Comparison of ENCODE assay signal across 8 cellular contexts in the genomic region with DNA sequence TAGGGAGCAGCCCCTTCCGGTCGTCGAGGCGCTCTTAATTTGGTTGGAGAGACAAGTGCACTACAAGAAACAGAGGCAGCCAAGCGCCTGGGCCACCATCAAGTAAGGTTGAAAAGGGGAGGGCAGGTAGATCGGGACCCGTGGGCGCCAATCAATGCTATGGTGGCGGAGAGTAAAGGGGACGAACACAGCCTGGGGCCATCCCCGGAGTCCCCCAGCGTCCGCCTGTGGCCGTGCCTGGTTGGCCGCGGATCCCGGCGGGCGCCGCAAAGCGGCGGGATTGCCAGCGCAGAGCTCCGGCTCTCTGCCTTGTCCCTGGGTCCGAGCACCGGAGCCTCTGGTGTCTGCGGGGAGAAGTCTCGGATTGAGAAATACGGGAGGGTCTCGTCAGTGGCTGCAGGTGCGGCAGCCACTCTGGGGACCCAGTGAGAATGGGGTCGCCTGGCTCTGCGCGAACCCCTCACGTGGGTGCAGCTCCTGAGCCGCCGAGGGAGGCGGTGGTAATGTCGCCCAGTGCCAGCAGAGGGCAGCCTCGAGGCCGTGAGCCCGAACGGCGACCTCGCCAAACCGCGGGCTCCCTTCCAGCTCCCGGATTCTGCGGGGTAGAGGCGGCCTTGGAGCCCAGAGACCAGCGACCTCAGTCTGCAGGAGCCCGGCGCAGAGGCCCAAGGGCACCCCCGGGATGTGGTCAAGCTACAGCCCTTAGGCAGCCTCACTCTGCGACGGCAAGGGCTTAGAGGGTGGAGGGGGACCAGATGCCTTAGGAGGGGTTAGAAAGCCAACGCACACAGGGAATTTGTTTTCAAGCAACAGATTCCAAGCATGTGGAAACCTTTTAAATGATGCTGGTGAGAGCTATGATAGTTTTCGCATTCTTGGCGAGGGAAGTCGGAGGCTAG. TPM values are rescaled to one million over a fixed set of nuclear protein-coding genes. Genes with fewer than 3 reads are reported as not detected.
DNase-seq lines count a peak whose midpoint lies in the region; ATAC-seq, FAIRE-seq and TF ChIP-seq lines count a peak whose summit lies in the region.

No MANE protein-coding gene starts in this region.

- H3K36me3 ChIP-seq in colonic mucosa (no peaks in the 10 kb centered on the region), HepG2 (replicated peaks in 1 of 2; ENCODE audit: control insufficient read depth in 1 of 2, insufficient read depth in 2 of 2, low read length in 2 of 2) (no peaks in the 10 kb centered on the region)

- no TSS peak for BruUV-seq in HepG2 (replicated peaks; lab: Mats Ljungman, UMichigan)

- DNase-seq in G401 (ENCODE audit: low spot score) (peak; percentile 52), H4 (ENCODE audit: low spot score) (peak; percentile 61), NCI-H1105 (lab: John Stamatoyannopoulos, UW) (peak; percentile 58), colonic mucosa (peak; percentile 76), HepG2 (ENCODE audit: low spot score) (peak; percentile 27), NCI-H187 treated with DMSO at 0.1 percent for 48 hours (lab: John Stamatoyannopoulos, UW) (no peak)
- peak; percentile 60 to 72 for DNase-seq in activated CD4-positive, alpha-beta T cell treated with anti-CD3 and anti-CD28 coated beads for 24 hours (ENCODE audit: low read depth in 2 of 2)
- DNase-seq in stimulated activated CD4-positive, alpha-beta T cell treated with anti-CD3 and anti-CD28 coated beads, Interleukin-4, amount 100 ng/mL, for 24 hours, result peak; percentile 72

- H3K4me2 ChIP-seq in HepG2 (ENCODE audit: low read depth, low read length), result peak overlapping the region; percentile 93

- FAIRE-seq in HepG2 (lab: Jason Lieb, UNC), result peak; percentile 43

- H3K9ac ChIP-seq in colonic mucosa (ENCODE audit: low read depth in 2 of 2, low read length in 2 of 2), result peak overlapping the region in 1 of 2 donors; percentile 32
- H3K9ac ChIP-seq in HepG2 (ENCODE audit: insufficient read depth, low read depth, low read length), result peak overlapping the region; percentile 37; the same call in 1 of the 2 replicates

- H2AFZ ChIP-seq in HepG2 (ENCODE audit: low read length), result no peak overlapping the region

- in situ Hi-C loops in G401 (cut with HindIII; ENCODE audit: low sequenced_read_pairs) (no loop called here), HepG2 (cut with HindIII; ENCODE audit: extremely low pct_ligation_motif_present, low pct_unique_long_range_greater_than_20kb) (loop anchor here (5.0 kb wide), 3 partner anchors 41 to 391 kb away; no protein-coding TSS in a partner anchor)

- H3K4me1 ChIP-seq in colonic mucosa (peaks cover 17% of the 10 kb centered on the region), HepG2 (ENCODE audit: insufficient read depth, low read length) (peaks cover 37% of the 10 kb centered on the region)

- 8% methylated on average over 18 of the region's 60 CpGs for WGBS in HepG2 (ENCODE audit: low lambda C conversion rate)

- H4K20me1 ChIP-seq in HepG2 (ENCODE audit: insufficient read depth, low read length), result no peaks in the 10 kb centered on the region

- H3K9me3 ChIP-seq in colonic mucosa, result no peaks in the 10 kb centered on the region
- H3K9me3 ChIP-seq in HepG2 (ENCODE audit: low read length), result no peaks in the 10 kb centered on the region

- POLR2A ChIA-PET in HepG2 (lab: Yijun Ruan, JAX), result interaction anchor here (0.8 to 1.4 kb wide), 4 partner anchors 12 to 342 kb away, joined by 3 to 10 read pairs (median 5); partner anchors contain the start of gene CEP70

- peak; percentile 74 for TF ChIP-seq RAD21 in HepG2 (CRISPR knock-in tag; IDR thresholded peaks at IDR 0.05)

- TF ChIP-seq POLR2A in HepG2 (IDR thresholded peaks at IDR 0.05; ENCODE audit: insufficient read depth in 1 of 2, low read depth in 2 of 2, low read length in 2 of 2), result no peak

- H3K27ac ChIP-seq in colonic mucosa (no peak overlapping the region), HepG2 (ENCODE audit: extremely low read length, insufficient read depth, low read length) (no peak overlapping the region)

- H3K4me3 ChIP-seq in colonic mucosa, result peak overlapping the region; percentile 36
- peak overlapping the region; percentile 22 to 71 (median 43) for H3K4me3 ChIP-seq in HepG2 (replicated peaks in 1 of 3; ENCODE audit: insufficient read depth in 1 of 3, low read depth in 2 of 3, low read length in 3 of 3)

- peak; percentile 84 for ATAC-seq in HepG2

- TF ChIP-seq CTCF in colonic mucosa (IDR thresholded peaks at IDR 0.05), result peak; percentile 98
- TF ChIP-seq CTCF in HepG2 (CRISPR knock-in tag; IDR thresholded peaks at IDR 0.05), result peak; percentile 95

- TF ChIP-seq EP300 in HepG2 (IDR thresholded peaks at IDR 0.05; ENCODE audit: low read depth in 2 of 2, low read length in 2 of 2), result no peak
- TF ChIP-seq EP300 in HepG2 (CRISPR knock-in tag; IDR thresholded peaks at IDR 0.05; ENCODE audit: borderline replicate concordance), result no peak

- H3K79me2 ChIP-seq in HepG2 (ENCODE audit: insufficient read depth, low read length), result no peaks in the 10 kb centered on the region

- intact Hi-C loops in colonic mucosa (cut with DNase I) (loop anchor here (5.0 kb wide), 1 partner anchor 519 kb away; no protein-coding TSS in a partner anchor), HepG2 (cut with micrococcal nuclease; ENCODE audit: unreplicated experiment) (loop anchor here (1.0 to 5.0 kb wide), 2 partner anchors 393 to 1306 kb away; no protein-coding TSS in a partner anchor)

- CTCF ChIA-PET in HepG2 (lab: Yijun Ruan, JAX; ENCODE audit: low intra/inter-chr PET ratio, low total read pairs), result interaction anchor here (1.2 to 1.8 kb wide), 3 partner anchors 43 to 519 kb away, joined by 3 to 9 read pairs (median 3); no protein-coding TSS in a partner anchor

- H3K27me3 ChIP-seq in colonic mucosa (peaks cover 64% of the 10 kb centered on the region), HepG2 (ENCODE audit: control insufficient read depth in 1 of 2, insufficient read depth in 2 of 2, low read length in 2 of 2) (peaks cover 20 to 64% of the 10 kb centered on the region in 2 experiments; a peak in 4 of 5 replicates)

RNA-seq across cellular contexts. Expression of gene FOXL2, which starts 10.8 kb away (rescaled TPM):
- total RNA-seq in G401 (2014; rRNA removed; shearing (Covaris generic)), result 0.06 TPM in 1 of 2 replicates, not detected in the other
- total RNA-seq in H4 (2014; rRNA removed; shearing (Covaris generic)), result 0.06 and 0.14 TPM in 2 replicates
- total RNA-seq in colonic mucosa (under 1 TPM in 1 of 2 donors, not detected in 1; 0.07 TPM), HepG2 (2016; rRNA removed; fragmentation: Illumina TruSeq; extraction: Trizol) (not detected in 2 replicates)
- total RNA-seq in HepG2 (2016; cell fraction: cytosol; rRNA removed; fragmentation: Illumina TruSeq; extraction: Trizol; ENCODE audit: low read depth), result not detected in 2 replicates
- not detected in 2 replicates for total RNA-seq in HepG2 (2016; cell fraction: insoluble cytoplasmic fraction; rRNA removed; fragmentation: Illumina TruSeq; extraction: Trizol)
- not detected in 2 replicates for total RNA-seq in HepG2 (2016; cell fraction: membrane; rRNA removed; fragmentation: Illumina TruSeq; extraction: Trizol)
- not detected in 2 replicates for total RNA-seq in HepG2 (2016; cell fraction: nucleus; rRNA removed; fragmentation: Illumina TruSeq; extraction: Trizol)
- not detected in 2 replicates for polyA plus RNA-seq in HepG2 (2011; rRNA removed)
- polyA plus RNA-seq in HepG2 (2011; cell fraction: cytosol; rRNA removed), result not detected in 2 replicates
- polyA plus RNA-seq in HepG2 (2011; cell fraction: nucleus; rRNA removed), result not detected in 2 replicates
- not detected in 2 replicates for polyA plus RNA-seq in HepG2 (2012)
- not detected in 2 replicates for polyA plus RNA-seq in HepG2 (2016; cell fraction: cytosol; fragmentation: Illumina TruSeq; extraction: Trizol; ENCODE audit: low read depth)
- polyA plus RNA-seq in HepG2 (2016; cell fraction: insoluble cytoplasmic fraction; fragmentation: Illumina TruSeq; extraction: Trizol; ENCODE audit: low read depth), result not detected in 2 replicates
- not detected in 2 replicates for polyA plus RNA-seq in HepG2 (2016; cell fraction: membrane; fragmentation: Illumina TruSeq; extraction: Trizol; ENCODE audit: low read depth)
- polyA plus RNA-seq in HepG2 (2016; cell fraction: nucleus; fragmentation: Illumina TruSeq; extraction: Trizol; ENCODE audit: insufficient read depth, low read depth), result not detected in 2 replicates
- polyA minus RNA-seq in HepG2 (2011; rRNA and poly(A)+ RNA removed; ENCODE audit: low replicate concordance), result 0.04 and 3.0 TPM in 2 replicates
- 0.18 TPM in 1 of 2 replicates, not detected in the other for polyA minus RNA-seq in HepG2 (2011; cell fraction: cytosol; rRNA and poly(A)+ RNA removed)
- not detected in 2 replicates for polyA minus RNA-seq in HepG2 (2011; cell fraction: nucleus; rRNA and poly(A)+ RNA removed)

RNA-seq across cellular contexts. Expression of gene FOXL2NB, which starts 10.9 kb away (rescaled TPM):
- total RNA-seq in G401 (2014; rRNA removed; shearing (Covaris generic)), result 1.2 TPM in 1 of 2 replicates, not detected in the other
- total RNA-seq in H4 (2014; rRNA removed; shearing (Covaris generic)), result 1.9 and 3.4 TPM in 2 replicates
- total RNA-seq in colonic mucosa (not detected), HepG2 (2016; rRNA removed; fragmentation: Illumina TruSeq; extraction: Trizol) (not detected in 2 replicates)
- not detected in 2 replicates for total RNA-seq in HepG2 (2016; cell fraction: cytosol; rRNA removed; fragmentation: Illumina TruSeq; extraction: Trizol; ENCODE audit: low read depth)
- total RNA-seq in HepG2 (2016; cell fraction: insoluble cytoplasmic fraction; rRNA removed; fragmentation: Illumina TruSeq; extraction: Trizol), result not detected in 2 replicates
- total RNA-seq in HepG2 (2016; cell fraction: membrane; rRNA removed; fragmentation: Illumina TruSeq; extraction: Trizol), result not detected in 2 replicates
- total RNA-seq in HepG2 (2016; cell fraction: nucleus; rRNA removed; fragmentation: Illumina TruSeq; extraction: Trizol), result not detected in 2 replicates
- 0.03 TPM in 1 of 2 replicates, not detected in the other for polyA plus RNA-seq in HepG2 (2011; rRNA removed)
- not detected in 2 replicates for polyA plus RNA-seq in HepG2 (2011; cell fraction: cytosol; rRNA removed)
- 0.03 and 0.10 TPM in 2 replicates for polyA plus RNA-seq in HepG2 (2011; cell fraction: nucleus; rRNA removed)
- polyA plus RNA-seq in HepG2 (2012), result not detected in 2 replicates
- not detected in 2 replicates for polyA plus RNA-seq in HepG2 (2016; cell fraction: cytosol; fragmentation: Illumina TruSeq; extraction: Trizol; ENCODE audit: low read depth)
- not detected in 2 replicates for polyA plus RNA-seq in HepG2 (2016; cell fraction: insoluble cytoplasmic fraction; fragmentation: Illumina TruSeq; extraction: Trizol; ENCODE audit: low read depth)
- not detected in 2 replicates for polyA plus RNA-seq in HepG2 (2016; cell fraction: membrane; fragmentation: Illumina TruSeq; extraction: Trizol; ENCODE audit: low read depth)
- not detected in 2 replicates for polyA plus RNA-seq in HepG2 (2016; cell fraction: nucleus; fragmentation: Illumina TruSeq; extraction: Trizol; ENCODE audit: insufficient read depth, low read depth)
- polyA minus RNA-seq in HepG2 (2011; rRNA and poly(A)+ RNA removed; ENCODE audit: low replicate concordance), result 9.2 TPM in 1 of 2 replicates, not detected in the other
- polyA minus RNA-seq in HepG2 (2011; cell fraction: cytosol; rRNA and poly(A)+ RNA removed), result not detected in 2 replicates
- polyA minus RNA-seq in HepG2 (2011; cell fraction: nucleus; rRNA and poly(A)+ RNA removed), result not detected in 2 replicates
